In genomic region chrX:55006827-55007621, GRCh38 we compare ENCODE assay signal across 30 cellular contexts. TPM values are rescaled to one million over a fixed set of nuclear protein-coding genes. Genes with fewer than 3 reads are reported as not detected.
DNase-seq lines count a peak whose midpoint lies in the region; ATAC-seq, FAIRE-seq and TF ChIP-seq lines count a peak whose summit lies in the region.
"Had no signal": no experiment of that assay in that cellular context is flagged by ENCODE, and none has a peak within 500 bp of the region (broad histone marks: within the 10 kb centered on the region; RNA-seq: fewer than 3 reads in every experiment).

No MANE protein-coding gene starts in this region.

- no peaks in the 10 kb centered on the region for H3K27me3 ChIP-seq in mammary epithelial cell (ENCODE audit: insufficient read depth, low read length)
- no peaks in the 10 kb centered on the region for H3K27me3 ChIP-seq in astrocyte (ENCODE audit: insufficient read depth, low read length)
- H3K27me3 ChIP-seq in HepG2 (ENCODE audit: control insufficient read depth in 1 of 2, insufficient read depth in 2 of 2, low read length in 2 of 2): no peaks in the 10 kb centered on the region
- peaks cover 0 to 18% (median 2%) of the 10 kb centered on the region in 5 donors for H3K27me3 ChIP-seq in subcutaneous abdominal adipose tissue (ENCODE audit: control insufficient read depth in 5 of 5, insufficient read depth in 4 of 5, low read length in 5 of 5)
- H3K27me3 ChIP-seq: cardiac muscle cell, vagina had no signal

- ATAC-seq in HepG2 (peak; percentile 59), GM21447 (IDR thresholded peaks at IDR 0.05; ENCODE audit: unreplicated experiment) (no peak), HG03521 (IDR thresholded peaks at IDR 0.05; ENCODE audit: unreplicated experiment) (no peak)
- ATAC-seq: GM12878; naive thymus-derived CD8-positive, alpha-beta T cell had no signal

- no peak for TF ChIP-seq RAD21 in HepG2 (CRISPR knock-in tag; IDR thresholded peaks at IDR 0.05)

- FAIRE-seq in astrocyte (lab: Jason Lieb, UNC): peak; percentile 79
- no peak for FAIRE-seq in HepG2 (lab: Jason Lieb, UNC)
- FAIRE-seq: GM12878, RCC 7860 had no signal

- H3K4me2 ChIP-seq in mammary epithelial cell (ENCODE audit: insufficient read depth, low read depth, low read length): no peak overlapping the region
- peak overlapping the region; percentile 48 for H3K4me2 ChIP-seq in astrocyte (ENCODE audit: low read length)
- H3K4me2 ChIP-seq in HepG2 (ENCODE audit: low read depth, low read length): 0 out of 2 replicates have a peak overlapping the region, but pooled peaks have one; percentile 33

- H3K4me1 ChIP-seq in mammary epithelial cell (ENCODE audit: insufficient read depth, low read length) (peaks cover 32% of the 10 kb centered on the region), astrocyte (ENCODE audit: insufficient read depth, low read length) (peaks cover 17% of the 10 kb centered on the region), HepG2 (ENCODE audit: insufficient read depth, low read length) (peaks cover 41% of the 10 kb centered on the region), subcutaneous abdominal adipose tissue (ENCODE audit: control insufficient read depth in 5 of 5, insufficient read depth in 5 of 5, low read length in 5 of 5) (peaks cover 4 to 37% (median 17%) of the 10 kb centered on the region in 5 donors)
- H3K4me1 ChIP-seq: parathyroid adenoma had no signal

- H3K27me3 Mint-ChIP-seq in MCF 10A (ENCODE audit: insufficient read depth, unreplicated experiment): peaks cover 17% of the 10 kb centered on the region
- no peaks in the 10 kb centered on the region for H3K27me3 Mint-ChIP-seq in astrocyte (ENCODE audit: low read depth, unreplicated experiment)
- H3K27me3 Mint-ChIP-seq: naive thymus-derived CD8-positive, alpha-beta T cell had no signal

- BruUV-seq in mammary epithelial cell (replicated peaks; lab: Mats Ljungman, UMichigan): TSS peak; percentile 6
- BruUV-seq in MCF 10A (replicated peaks; lab: Mats Ljungman, UMichigan): no TSS peak
- BruUV-seq in HepG2 (replicated peaks; lab: Mats Ljungman, UMichigan): no TSS peak

- TF ChIP-seq POLR2A in HepG2 (IDR thresholded peaks at IDR 0.05; ENCODE audit: insufficient read depth in 1 of 2, low read depth in 2 of 2, low read length in 2 of 2): no peak

- no peak overlapping the region for H3K4me3 ChIP-seq in mammary epithelial cell (replicated peaks in 1 of 3; ENCODE audit: insufficient read depth in 1 of 3, low read depth in 2 of 3, low read length in 3 of 3)
- no peak overlapping the region for H3K4me3 ChIP-seq in astrocyte (ENCODE audit: insufficient read depth, low read depth, low read length)
- H3K4me3 ChIP-seq in HepG2 (replicated peaks in 1 of 3; ENCODE audit: insufficient read depth in 1 of 3, low read depth in 2 of 3, low read length in 3 of 3): no peak overlapping the region
- H3K4me3 ChIP-seq in subcutaneous abdominal adipose tissue (ENCODE audit: low read depth in 1 of 5, low read length in 5 of 5): no peak overlapping the region
- H3K4me3 ChIP-seq: BLaER1 treated with 17β-estradiol and CSF1 and Interleukin-3, amounts not matched to agents 10 nM and 100 nM; cardiac muscle cell; GM12878; lower lobe of right lung; vagina had no signal

- H4K20me1 ChIP-seq in mammary epithelial cell (ENCODE audit: insufficient read depth, low read length) (no peaks in the 10 kb centered on the region), astrocyte (ENCODE audit: insufficient read depth, low read length) (peaks cover 3% of the 10 kb centered on the region), HepG2 (ENCODE audit: insufficient read depth, low read length) (no peaks in the 10 kb centered on the region)

- H3K27ac ChIP-seq in mammary epithelial cell (ENCODE audit: insufficient read depth, low read depth, low read length) (no peak overlapping the region), astrocyte (ENCODE audit: low read depth, low read length) (peak overlapping the region; percentile 6), HepG2 (ENCODE audit: extremely low read length, insufficient read depth, low read length) (peak overlapping the region; percentile 62), subcutaneous abdominal adipose tissue (ENCODE audit: low read depth, low read length) (peak overlapping the region; percentile 55)
- H3K27ac ChIP-seq: BLaER1 treated with 17β-estradiol and CSF1 and Interleukin-3, amounts not matched to agents 10 nM and 100 nM; cardiac muscle cell; lower lobe of right lung; parathyroid adenoma; vagina had no signal

- H3K9me3 ChIP-seq in mammary epithelial cell (replicated peaks; ENCODE audit: insufficient read depth, low read length) (no peaks in the 10 kb centered on the region), astrocyte (ENCODE audit: insufficient read depth, low read depth, low read length) (no peaks in the 10 kb centered on the region), HepG2 (ENCODE audit: low read length) (no peaks in the 10 kb centered on the region), subcutaneous abdominal adipose tissue (ENCODE audit: control insufficient read depth in 5 of 5, low read length in 5 of 5) (no peaks in the 10 kb centered on the region)
- H3K9me3 ChIP-seq: BLaER1 treated with 17β-estradiol and CSF1 and Interleukin-3, amounts not matched to agents 10 nM and 100 nM; lower lobe of right lung; vagina had no signal

- in situ Hi-C loops in mammary epithelial cell (cut with MboI; ENCODE audit: low sequenced_read_pairs in 2 of 2): no loop called here
- in situ Hi-C loops in HepG2 (cut with HindIII; ENCODE audit: extremely low pct_ligation_motif_present, low pct_unique_long_range_greater_than_20kb): no loop called here

- TF ChIP-seq EP300 in HepG2 (IDR thresholded peaks at IDR 0.05; ENCODE audit: low read depth in 2 of 2, low read length in 2 of 2) (no peak), HepG2 (CRISPR knock-in tag; IDR thresholded peaks at IDR 0.05; ENCODE audit: borderline replicate concordance) (no peak)

- H3K36me3 Mint-ChIP-seq in MCF 10A (ENCODE audit: insufficient read depth, unreplicated experiment) (peaks cover 6% of the 10 kb centered on the region), astrocyte (ENCODE audit: low read depth, unreplicated experiment) (peaks cover 10% of the 10 kb centered on the region)

- no peaks in the 10 kb centered on the region for H3K9me3 Mint-ChIP-seq in MCF 10A (ENCODE audit: unreplicated experiment)
- no peaks in the 10 kb centered on the region for H3K9me3 Mint-ChIP-seq in astrocyte (ENCODE audit: unreplicated experiment)
- H3K9me3 Mint-ChIP-seq: activated T-helper 1 cell treated with anti-CD3 and anti-CD28 coated beads, Interleukin-12 subunit alpha, Interleukin-12 subunit beta, Interleukin-2, Interleukin-4 antibody, amounts not matched to agents 30 ng/mL and 10 ng/mL and 1 ng/mL, durations not matched to agents 14 hours and 24 hours and 36 hours; naive thymus-derived CD8-positive, alpha-beta T cell had no signal

- H3K9ac ChIP-seq in mammary epithelial cell (ENCODE audit: insufficient read depth, low read length) (no peak overlapping the region), astrocyte (ENCODE audit: low read length) (no peak overlapping the region), HepG2 (ENCODE audit: insufficient read depth, low read depth, low read length) (no peak overlapping the region), subcutaneous abdominal adipose tissue (ENCODE audit: low read length in 5 of 5) (no peak overlapping the region)
- H3K9ac ChIP-seq: BLaER1 treated with 17β-estradiol and CSF1 and Interleukin-3, amounts not matched to agents 10 nM and 100 nM; parathyroid adenoma had no signal

- intact Hi-C loops in mammary epithelial cell (cut with micrococcal nuclease): no loop called here
- intact Hi-C loops in MCF 10A (cut with micrococcal nuclease): no loop called here
- intact Hi-C loops in HepG2 (cut with micrococcal nuclease; ENCODE audit: unreplicated experiment): no loop called here

- H3K4me1 Mint-ChIP-seq in MCF 10A (ENCODE audit: insufficient read depth, unreplicated experiment) (peaks cover 6% of the 10 kb centered on the region), astrocyte (ENCODE audit: low read depth, unreplicated experiment) (peaks cover 6% of the 10 kb centered on the region)

- no peak overlapping the region for H3K27ac Mint-ChIP-seq in MCF 10A (ENCODE audit: low read depth, unreplicated experiment)
- H3K27ac Mint-ChIP-seq in astrocyte (ENCODE audit: unreplicated experiment): peak overlapping the region; percentile 97
- H3K27ac Mint-ChIP-seq: activated T-helper 1 cell treated with anti-CD3 and anti-CD28 coated beads, Interleukin-12 subunit alpha, Interleukin-12 subunit beta, Interleukin-2, Interleukin-4 antibody, amounts not matched to agents 30 ng/mL and 10 ng/mL and 1 ng/mL, durations not matched to agents 14 hours and 24 hours and 36 hours had no signal

- TF ChIP-seq CTCF in mammary epithelial cell (conservative IDR thresholded peaks at IDR 0.05 in 1 of 2, IDR thresholded peaks at IDR 0.05 in 1 of 2; ENCODE audit: extremely low read depth in 1 of 2, insufficient read depth in 1 of 2, low read depth in 1 of 2, low read length in 2 of 2) (no peak), MCF 10A (IDR thresholded peaks at IDR 0.05; ENCODE audit: unreplicated experiment) (no peak), astrocyte (IDR thresholded peaks at IDR 0.05; ENCODE audit: insufficient read depth, low read depth, low read length) (no peak), HepG2 (CRISPR knock-in tag; IDR thresholded peaks at IDR 0.05) (no peak)

- H3K36me3 ChIP-seq in mammary epithelial cell (ENCODE audit: insufficient read depth, low read length) (no peaks in the 10 kb centered on the region), astrocyte (ENCODE audit: insufficient read depth, low read length) (peaks cover 6% of the 10 kb centered on the region), HepG2 (replicated peaks in 1 of 2; ENCODE audit: control insufficient read depth in 1 of 2, insufficient read depth in 2 of 2, low read length in 2 of 2) (peaks cover 0 to 5% of the 10 kb centered on the region in 2 experiments; a peak in 3 of 5 replicates), subcutaneous abdominal adipose tissue (ENCODE audit: control insufficient read depth in 5 of 5, insufficient read depth in 5 of 5, low read length in 5 of 5) (peaks cover 3 to 47% (median 25%) of the 10 kb centered on the region in 5 donors)
- H3K36me3 ChIP-seq: cardiac muscle cell had no signal

- 64% methylated on average over 14 of the region's 18 CpGs for WGBS in mammary epithelial cell (ENCODE audit: low coverage, missing lambda C conversion rate)
- 91% methylated on average over 3 of the region's 18 CpGs for WGBS in HepG2 (ENCODE audit: low lambda C conversion rate)

- no peak overlapping the region for H2AFZ ChIP-seq in mammary epithelial cell (ENCODE audit: low read depth, low read length)
- no peak overlapping the region for H2AFZ ChIP-seq in astrocyte (ENCODE audit: low read depth, low read length)
- no peak overlapping the region for H2AFZ ChIP-seq in HepG2 (ENCODE audit: low read length)
- H2AFZ ChIP-seq: parathyroid adenoma had no signal

- dilution Hi-C loops in mammary epithelial cell (cut with HindIII; ENCODE audit: low sequenced_read_pairs): no loop called here

- POLR2A ChIA-PET in MCF 10A (lab: Yijun Ruan, JAX): interaction anchor here (5.6 kb wide), 1 partner anchor 7 kb away, joined by 30 read pairs; the partner anchor contains the start of gene APEX2
- POLR2A ChIA-PET in HepG2 (lab: Yijun Ruan, JAX): interaction anchor here (1.2 to 4.3 kb wide), 6 partner anchors 7 to 367 kb away, joined by 3 to 21 read pairs (median 6); partner anchors contain the start of genes APEX2 and PFKFB1

- CTCF ChIA-PET in mammary epithelial cell (lab: Charles Lee; ENCODE audit: low non-redundant PET): no interaction called here
- CTCF ChIA-PET in MCF 10A (lab: Yijun Ruan, JAX): interaction anchor here (0.6 to 1.6 kb wide), 4 partner anchors 136 to 1242 kb away, joined by 3 to 6 read pairs (median 4); no protein-coding TSS in a partner anchor
- CTCF ChIA-PET in HepG2 (lab: Yijun Ruan, JAX; ENCODE audit: low intra/inter-chr PET ratio, low total read pairs): no interaction called here

- no peak overlapping the region for H3K4me3 Mint-ChIP-seq in MCF 10A (ENCODE audit: unreplicated experiment)
- no peak overlapping the region for H3K4me3 Mint-ChIP-seq in astrocyte (ENCODE audit: unreplicated experiment)
- H3K4me3 Mint-ChIP-seq: activated T-helper 1 cell treated with anti-CD3 and anti-CD28 coated beads, Interleukin-12 subunit alpha, Interleukin-12 subunit beta, Interleukin-2, Interleukin-4 antibody, amounts not matched to agents 30 ng/mL and 10 ng/mL and 1 ng/mL, durations not matched to agents 14 hours and 24 hours and 36 hours; H9; naive thymus-derived CD8-positive, alpha-beta T cell had no signal

- peaks cover 10% of the 10 kb centered on the region for H3K79me2 ChIP-seq in mammary epithelial cell (ENCODE audit: insufficient read depth, low read length)
- H3K79me2 ChIP-seq in astrocyte (ENCODE audit: insufficient read depth, low read length): peaks cover 4% of the 10 kb centered on the region
- no peaks in the 10 kb centered on the region for H3K79me2 ChIP-seq in HepG2 (ENCODE audit: insufficient read depth, low read length)
- H3K79me2 ChIP-seq: parathyroid adenoma had no signal

- no peak for DNase-seq in mammary epithelial cell
- DNase-seq in MCF 10A (ENCODE audit: unreplicated experiment): no peak
- no peak for DNase-seq in astrocyte (ENCODE audit: low read depth)
- no peak for DNase-seq in HepG2 (ENCODE audit: low spot score)
- no peak for DNase-seq in NK-92 (lab: John Stamatoyannopoulos, UW; ENCODE audit: unreplicated experiment)
- DNase-seq: activated CD4-positive, CD25-positive, alpha-beta regulatory T cell treated with anti-CD3 and anti-CD28 coated beads, Interleukin-2, amount 50 U/mL, for 72 hours; DMS153; GF-D8; glutamatergic neuron; H9; lower lobe of right lung; naive thymus-derived CD8-positive, alpha-beta T cell; NCI-H146; NCI-H2227 treated with DMSO at 0.1 percent for 48 hours; stimulated activated CD4-positive, alpha-beta T cell treated with anti-CD3 and anti-CD28 coated beads, Interleukin-4, amount 100 ng/mL, for 4 hours; T1000 had no signal

RNA-seq across cellular contexts. Expression of gene APEX2, which starts 6.9 kb away (rescaled TPM):
- total RNA-seq in mammary epithelial cell (10 to 100 TPM in 1 of 2 donors, 1 to 10 TPM in 1; 7.3 to 22.3 TPM), MCF 10A (2022) (11.8 and 14.0 TPM in 2 replicates), astrocyte (14.5 and 15.0 TPM in 2 replicates), HepG2 (2016; rRNA removed; fragmentation: Illumina TruSeq; extraction: Trizol) (12.7 and 16.2 TPM in 2 replicates)
- polyA plus RNA-seq in mammary epithelial cell (33.0 TPM), HepG2 (2011; rRNA removed) (14.6 and 17.8 TPM in 2 replicates)
- 25.2 TPM for polyA minus RNA-seq in mammary epithelial cell
- total RNA-seq in HepG2 (2016; cell fraction: cytosol; rRNA removed; fragmentation: Illumina TruSeq; extraction: Trizol; ENCODE audit: low read depth): 1.4 and 1.9 TPM in 2 replicates
- 13.0 and 15.4 TPM in 2 replicates for total RNA-seq in HepG2 (2016; cell fraction: insoluble cytoplasmic fraction; rRNA removed; fragmentation: Illumina TruSeq; extraction: Trizol)
- 4.6 and 6.1 TPM in 2 replicates for total RNA-seq in HepG2 (2016; cell fraction: membrane; rRNA removed; fragmentation: Illumina TruSeq; extraction: Trizol)
- total RNA-seq in HepG2 (2016; cell fraction: nucleus; rRNA removed; fragmentation: Illumina TruSeq; extraction: Trizol): 6.2 and 8.3 TPM in 2 replicates
- 16.0 and 18.7 TPM in 2 replicates for polyA plus RNA-seq in HepG2 (2011; cell fraction: cytosol; rRNA removed)
- 10.1 and 11.9 TPM in 2 replicates for polyA plus RNA-seq in HepG2 (2011; cell fraction: nucleus; rRNA removed)
- 5.0 and 5.1 TPM in 2 replicates for polyA plus RNA-seq in HepG2 (2012)
- 1.7 TPM in 2 replicates for polyA plus RNA-seq in HepG2 (2016; cell fraction: cytosol; fragmentation: Illumina TruSeq; extraction: Trizol; ENCODE audit: low read depth)
- 19.5 and 21.2 TPM in 2 replicates for polyA plus RNA-seq in HepG2 (2016; cell fraction: insoluble cytoplasmic fraction; fragmentation: Illumina TruSeq; extraction: Trizol; ENCODE audit: low read depth)
- 4.1 and 4.3 TPM in 2 replicates for polyA plus RNA-seq in HepG2 (2016; cell fraction: membrane; fragmentation: Illumina TruSeq; extraction: Trizol; ENCODE audit: low read depth)
- 12.6 and 12.8 TPM in 2 replicates for polyA plus RNA-seq in HepG2 (2016; cell fraction: nucleus; fragmentation: Illumina TruSeq; extraction: Trizol; ENCODE audit: insufficient read depth, low read depth)
- 23.2 and 111 TPM in 2 replicates for polyA minus RNA-seq in HepG2 (2011; rRNA and poly(A)+ RNA removed; ENCODE audit: low replicate concordance)
- 7.2 and 11.3 TPM in 2 replicates for polyA minus RNA-seq in HepG2 (2011; cell fraction: cytosol; rRNA and poly(A)+ RNA removed)
- polyA minus RNA-seq in HepG2 (2011; cell fraction: nucleus; rRNA and poly(A)+ RNA removed): 6.3 and 8.0 TPM in 2 replicates

RNA-seq across cellular contexts. Expression of gene PFKFB1, which starts 13.0 kb away (rescaled TPM):
- total RNA-seq in mammary epithelial cell (under 1 TPM; 0.17 to 0.40 TPM), MCF 10A (2022) (0.27 and 0.37 TPM in 2 replicates), astrocyte (0.34 TPM in 1 of 2 replicates, not detected in the other), HepG2 (2016; rRNA removed; fragmentation: Illumina TruSeq; extraction: Trizol) (1.5 and 1.7 TPM in 2 replicates)
- polyA plus RNA-seq in mammary epithelial cell (0.18 TPM), HepG2 (2011; rRNA removed) (2.9 and 3.8 TPM in 2 replicates)
- polyA minus RNA-seq in mammary epithelial cell: not detected
- total RNA-seq in HepG2 (2016; cell fraction: cytosol; rRNA removed; fragmentation: Illumina TruSeq; extraction: Trizol; ENCODE audit: low read depth): 1.3 and 1.7 TPM in 2 replicates
- 1.5 and 1.6 TPM in 2 replicates for total RNA-seq in HepG2 (2016; cell fraction: insoluble cytoplasmic fraction; rRNA removed; fragmentation: Illumina TruSeq; extraction: Trizol)
- 1.1 and 1.4 TPM in 2 replicates for total RNA-seq in HepG2 (2016; cell fraction: membrane; rRNA removed; fragmentation: Illumina TruSeq; extraction: Trizol)
- 2.6 and 3.1 TPM in 2 replicates for total RNA-seq in HepG2 (2016; cell fraction: nucleus; rRNA removed; fragmentation: Illumina TruSeq; extraction: Trizol)
- 1.3 and 2.3 TPM in 2 replicates for polyA plus RNA-seq in HepG2 (2011; cell fraction: cytosol; rRNA removed)
- polyA plus RNA-seq in HepG2 (2011; cell fraction: nucleus; rRNA removed): 5.8 and 10.5 TPM in 2 replicates
- polyA plus RNA-seq in HepG2 (2012): 1.7 and 3.6 TPM in 2 replicates
- 0.21 TPM in 1 of 2 replicates, not detected in the other for polyA plus RNA-seq in HepG2 (2016; cell fraction: cytosol; fragmentation: Illumina TruSeq; extraction: Trizol; ENCODE audit: low read depth)
- 1.5 and 1.6 TPM in 2 replicates for polyA plus RNA-seq in HepG2 (2016; cell fraction: insoluble cytoplasmic fraction; fragmentation: Illumina TruSeq; extraction: Trizol; ENCODE audit: low read depth)
- 0.22 and 0.62 TPM in 2 replicates for polyA plus RNA-seq in HepG2 (2016; cell fraction: membrane; fragmentation: Illumina TruSeq; extraction: Trizol; ENCODE audit: low read depth)
- polyA plus RNA-seq in HepG2 (2016; cell fraction: nucleus; fragmentation: Illumina TruSeq; extraction: Trizol; ENCODE audit: insufficient read depth, low read depth): 6.1 and 6.2 TPM in 2 replicates
- 2.2 TPM in 1 of 2 replicates, not detected in the other for polyA minus RNA-seq in HepG2 (2011; rRNA and poly(A)+ RNA removed; ENCODE audit: low replicate concordance)
- polyA minus RNA-seq in HepG2 (2011; cell fraction: cytosol; rRNA and poly(A)+ RNA removed): 0.70 and 1.7 TPM in 2 replicates
- polyA minus RNA-seq in HepG2 (2011; cell fraction: nucleus; rRNA and poly(A)+ RNA removed): 4.2 and 6.3 TPM in 2 replicates
- total RNA-seq: A172, skeletal muscle tissue, vagina had no signal
- polyA plus RNA-seq: fibroblast of lung had no signal

RNA-seq across cellular contexts. Expression of gene ALAS2, which starts 23.8 kb away (rescaled TPM):
- not detected for total RNA-seq in mammary epithelial cell
- not detected for polyA plus RNA-seq in mammary epithelial cell
- polyA minus RNA-seq in mammary epithelial cell: not detected
- not detected in 2 replicates for total RNA-seq in MCF 10A (2022)
- not detected in 2 replicates for total RNA-seq in astrocyte
- total RNA-seq in HepG2 (2016; rRNA removed; fragmentation: Illumina TruSeq; extraction: Trizol): not detected in 2 replicates
- not detected in 2 replicates for total RNA-seq in HepG2 (2016; cell fraction: cytosol; rRNA removed; fragmentation: Illumina TruSeq; extraction: Trizol; ENCODE audit: low read depth)
- not detected in 2 replicates for total RNA-seq in HepG2 (2016; cell fraction: insoluble cytoplasmic fraction; rRNA removed; fragmentation: Illumina TruSeq; extraction: Trizol)
- not detected in 2 replicates for total RNA-seq in HepG2 (2016; cell fraction: membrane; rRNA removed; fragmentation: Illumina TruSeq; extraction: Trizol)
- not detected in 2 replicates for total RNA-seq in HepG2 (2016; cell fraction: nucleus; rRNA removed; fragmentation: Illumina TruSeq; extraction: Trizol)
- not detected in 2 replicates for polyA plus RNA-seq in HepG2 (2011; rRNA removed)
- not detected in 2 replicates for polyA plus RNA-seq in HepG2 (2011; cell fraction: cytosol; rRNA removed)
- polyA plus RNA-seq in HepG2 (2011; cell fraction: nucleus; rRNA removed): not detected in 2 replicates
- not detected in 2 replicates for polyA plus RNA-seq in HepG2 (2012)
- not detected in 2 replicates for polyA plus RNA-seq in HepG2 (2016; cell fraction: cytosol; fragmentation: Illumina TruSeq; extraction: Trizol; ENCODE audit: low read depth)
- not detected in 2 replicates for polyA plus RNA-seq in HepG2 (2016; cell fraction: insoluble cytoplasmic fraction; fragmentation: Illumina TruSeq; extraction: Trizol; ENCODE audit: low read depth)
- not detected in 2 replicates for polyA plus RNA-seq in HepG2 (2016; cell fraction: membrane; fragmentation: Illumina TruSeq; extraction: Trizol; ENCODE audit: low read depth)
- polyA plus RNA-seq in HepG2 (2016; cell fraction: nucleus; fragmentation: Illumina TruSeq; extraction: Trizol; ENCODE audit: insufficient read depth, low read depth): not detected in 2 replicates
- polyA minus RNA-seq in HepG2 (2011; rRNA and poly(A)+ RNA removed; ENCODE audit: low replicate concordance): 0.23 TPM in 1 of 2 replicates, not detected in the other
- polyA minus RNA-seq in HepG2 (2011; cell fraction: cytosol; rRNA and poly(A)+ RNA removed): not detected in 2 replicates
- polyA minus RNA-seq in HepG2 (2011; cell fraction: nucleus; rRNA and poly(A)+ RNA removed): not detected in 2 replicates
- total RNA-seq: A172; activated CD8-positive, alpha-beta memory T cell treated with anti-CD3 and anti-CD28 coated beads for 36 hours; activated T-helper 1 cell treated with anti-CD3 and anti-CD28 coated beads, Interleukin-12 subunit alpha, Interleukin-12 subunit beta, Interleukin-2, Interleukin-4 antibody, amounts not matched to agents 30 ng/mL and 10 ng/mL and 1 ng/mL, durations not matched to agents 14 hours and 24 hours and 36 hours; fibroblast of lung; GM12878; H9; naive thymus-derived CD8-positive, alpha-beta T cell had no signal
- polyA plus RNA-seq: fibroblast of lung; GM12878; naive thymus-derived CD8-positive, alpha-beta T cell had no signal
